In genomic region chr2:102358496-102358895, GRCh38 we compare ENCODE assay signal across 17 cellular contexts. TPM values are rescaled to one million over a fixed set of nuclear protein-coding genes. Genes with fewer than 3 reads are reported as not detected.
DNase-seq lines count a peak whose midpoint lies in the region; ATAC-seq and TF ChIP-seq lines count a peak whose summit lies in the region.
"Had no signal": no experiment of that assay in that cellular context is flagged by ENCODE, and none has a peak within 500 bp of the region (broad histone marks: within the 10 kb centered on the region; RNA-seq: fewer than 3 reads in every experiment).

No MANE protein-coding gene starts in this region.

- no peak overlapping the region for H3K9ac ChIP-seq in endodermal cell (ENCODE audit: extremely low read depth, low read length, poor library complexity, severe bottlenecking)
- H3K9ac ChIP-seq: SK-N-SH had no signal

- intact Hi-C loops in CD4-positive, alpha-beta T cell (cut with DNase I, micrococcal nuclease) = loop anchor here (2.0 to 5.0 kb wide), 5 partner anchors 60 to 336 kb away; no protein-coding TSS in a partner anchor

- POLR2A ChIA-PET in CD4-positive, alpha-beta T cell (lab: Charles Lee) = interaction anchor here (0.9 kb wide), 1 partner anchor 84 kb away, joined by 3 read pairs; no protein-coding TSS in a partner anchor
- POLR2A ChIA-PET in activated CD4-positive, alpha-beta memory T cell treated with anti-CD3 and anti-CD28 coated beads, Interleukin-2, amount 10 ng/mL, durations not matched to agents 7 days and 5 days (lab: Charles Lee) = interaction anchor here (0.8 to 2.3 kb wide), 3 partner anchors 59 to 85 kb away, joined by 3 to 11 read pairs (median 4); partner anchors contain the start of gene IL18RAP

- CTCF ChIA-PET in CD4-positive, alpha-beta T cell (lab: Charles Lee) = interaction anchor here (0.7 kb wide), 1 partner anchor 10 kb away, joined by 3 read pairs; no protein-coding TSS in a partner anchor
- CTCF ChIA-PET in activated CD4-positive, alpha-beta memory T cell treated with anti-CD3 and anti-CD28 coated beads, Interleukin-2, amount 10 ng/mL, durations not matched to agents 7 days and 5 days (lab: Charles Lee) = interaction anchor here (0.6 to 3.6 kb wide), 10 partner anchors 10 to 352 kb away, joined by 3 to 15 read pairs (median 4); no protein-coding TSS in a partner anchor

- TF ChIP-seq CTCF in CD4-positive, alpha-beta T cell (IDR thresholded peaks at IDR 0.05) = no peak
- TF ChIP-seq CTCF in GM06990 (IDR thresholded peaks at IDR 0.05; ENCODE audit: insufficient read depth, low read length, poor library complexity, severe bottlenecking) (no peak), endodermal cell (conservative IDR thresholded peaks at IDR 0.05) (no peak)

- H3K4me3 ChIP-seq in GM06990 (replicated peaks; ENCODE audit: low read depth, low read length) (peak overlapping the region; percentile 85), endodermal cell (ENCODE audit: low read length) (peak overlapping the region; percentile 85)
- H3K4me3 ChIP-seq: breast epithelium, left ventricle myocardium inferior, testis had no signal

- no peak for ATAC-seq in CD4-positive, alpha-beta T cell (ENCODE audit: poor library complexity)
- ATAC-seq: sciatic nerve had no signal

- peaks cover 56% of the 10 kb centered on the region for H3K4me1 Mint-ChIP-seq in CD4-positive, alpha-beta T cell (ENCODE audit: low read depth)
- H3K4me1 Mint-ChIP-seq in activated CD4-positive, alpha-beta memory T cell treated with anti-CD3 and anti-CD28 coated beads, Interleukin-2, amount 10 ng/mL, durations not matched to agents 7 days and 5 days = peaks cover 54% of the 10 kb centered on the region
- H3K4me1 Mint-ChIP-seq in endodermal cell = peaks cover 9% of the 10 kb centered on the region

- peaks cover 15% of the 10 kb centered on the region for H3K36me3 Mint-ChIP-seq in CD4-positive, alpha-beta T cell (ENCODE audit: low read depth)
- H3K36me3 Mint-ChIP-seq in activated CD4-positive, alpha-beta memory T cell treated with anti-CD3 and anti-CD28 coated beads, Interleukin-2, amount 10 ng/mL, durations not matched to agents 7 days and 5 days (ENCODE audit: low read depth) = peaks cover 41% of the 10 kb centered on the region
- peaks cover 9% of the 10 kb centered on the region for H3K36me3 Mint-ChIP-seq in endodermal cell (ENCODE audit: low read depth)

- no peaks in the 10 kb centered on the region for H3K9me3 Mint-ChIP-seq in CD4-positive, alpha-beta T cell
- no peaks in the 10 kb centered on the region for H3K9me3 Mint-ChIP-seq in activated CD4-positive, alpha-beta memory T cell treated with anti-CD3 and anti-CD28 coated beads, Interleukin-2, amount 10 ng/mL, durations not matched to agents 7 days and 5 days
- peaks cover 2% of the 10 kb centered on the region for H3K9me3 Mint-ChIP-seq in endodermal cell

- H3K27me3 Mint-ChIP-seq in CD4-positive, alpha-beta T cell = no peaks in the 10 kb centered on the region
- no peaks in the 10 kb centered on the region for H3K27me3 Mint-ChIP-seq in activated CD4-positive, alpha-beta memory T cell treated with anti-CD3 and anti-CD28 coated beads, Interleukin-2, amount 10 ng/mL, durations not matched to agents 7 days and 5 days
- H3K27me3 Mint-ChIP-seq in endodermal cell (ENCODE audit: insufficient read depth) = peaks cover 7% of the 10 kb centered on the region

- H3K27ac ChIP-seq in CD4-positive, alpha-beta T cell (ENCODE audit: low read depth, low read length) = no peak overlapping the region
- H3K27ac ChIP-seq in endodermal cell (ENCODE audit: low read depth, low read length) = no peak overlapping the region
- H3K27ac ChIP-seq: breast epithelium, left ventricle myocardium inferior, testis had no signal

- no peaks in the 10 kb centered on the region for H3K9me3 ChIP-seq in CD4-positive, alpha-beta T cell (ENCODE audit: control insufficient read depth, low read length)
- H3K9me3 ChIP-seq in endodermal cell (ENCODE audit: control insufficient read depth, low read length) = peaks cover 7% of the 10 kb centered on the region
- H3K9me3 ChIP-seq: breast epithelium, left ventricle myocardium inferior, Peyer's patch, SK-N-SH, testis had no signal

- peak overlapping the region; percentile 91 for H3K4me3 Mint-ChIP-seq in CD4-positive, alpha-beta T cell
- H3K4me3 Mint-ChIP-seq in activated CD4-positive, alpha-beta memory T cell treated with anti-CD3 and anti-CD28 coated beads, Interleukin-2, amount 10 ng/mL, durations not matched to agents 7 days and 5 days = peak overlapping the region; percentile 98
- H3K4me3 Mint-ChIP-seq in endodermal cell = no peak overlapping the region

- no peaks in the 10 kb centered on the region for H3K4me1 ChIP-seq in endodermal cell (ENCODE audit: control insufficient read depth, insufficient read depth, low read length)
- H3K4me1 ChIP-seq: breast epithelium, testis had no signal

- DNase-seq in CD4-positive, alpha-beta T cell = no peak
- no peak for DNase-seq in GM06990 (ENCODE audit: extremely low read depth, insufficient read length)
- peak; percentile 40 for DNase-seq in activated CD4-positive, alpha-beta memory T cell treated with anti-CD3 and anti-CD28 coated beads, Interleukin-2, amount 10 ng/mL, durations not matched to agents 7 days and 5 days
- DNase-seq in endodermal cell = no peak
- no peak for DNase-seq in NCI-H1436 treated with DMSO at 0.1 percent for 48 hours (lab: John Stamatoyannopoulos, UW)
- no peak for DNase-seq in DMS 273 treated with DMSO at 0.1 percent for 48 hours (lab: John Stamatoyannopoulos, UW)
- no peak for DNase-seq in stimulated activated CD4-positive, alpha-beta T cell treated with anti-CD3 and anti-CD28 coated beads, Interleukin-2, amount 100 ng/mL, for 24 hours
- DNase-seq: dermis blood vessel endothelial cell, left ventricle myocardium inferior, MM.1S, NCI-H1694 treated with DMSO at 0.1 percent for 48 hours, SK-N-SH, testis had no signal

- peak overlapping the region; percentile 27 for H3K27ac Mint-ChIP-seq in CD4-positive, alpha-beta T cell
- peak overlapping the region; percentile 41 for H3K27ac Mint-ChIP-seq in activated CD4-positive, alpha-beta memory T cell treated with anti-CD3 and anti-CD28 coated beads, Interleukin-2, amount 10 ng/mL, durations not matched to agents 7 days and 5 days
- H3K27ac Mint-ChIP-seq in endodermal cell = no peak overlapping the region

- H3K36me3 ChIP-seq in GM06990 (ENCODE audit: control insufficient read depth, insufficient read depth, low read length) (peaks cover under 1% of the 10 kb centered on the region; the same call in 1 of the 2 replicates), endodermal cell (ENCODE audit: control insufficient read depth, insufficient read depth, low read length) (peaks cover 11% of the 10 kb centered on the region)
- H3K36me3 ChIP-seq: breast epithelium, left ventricle myocardium inferior, Peyer's patch had no signal

- H3K27me3 ChIP-seq in CD4-positive, alpha-beta T cell (ENCODE audit: control insufficient read depth, insufficient read depth, low read length) = no peaks in the 10 kb centered on the region
- H3K27me3 ChIP-seq in GM06990 (replicated peaks; ENCODE audit: control insufficient read depth, insufficient read depth, low read length) (no peaks in the 10 kb centered on the region), endodermal cell (ENCODE audit: control insufficient read depth, insufficient read depth, low read length, poor library complexity, severe bottlenecking) (no peaks in the 10 kb centered on the region)
- H3K27me3 ChIP-seq: breast epithelium, Peyer's patch, testis had no signal

- 97 to 100% methylated on average over 3 to 6 of the region's 8 CpGs for WGBS in endodermal cell (ENCODE audit: insufficient coverage in 1 of 2, insufficient read length in 1 of 2), 2 experiments

RNA-seq across cellular contexts. Expression of gene IL18R1, which starts 2.9 kb away (rescaled TPM):
- total RNA-seq in CD4-positive, alpha-beta T cell = 1 to 10 TPM; 7.6 to 9.1 TPM
- total RNA-seq in activated CD4-positive, alpha-beta memory T cell treated with anti-CD3 and anti-CD28 coated beads, Interleukin-2, amount 10 ng/mL, durations not matched to agents 7 days and 5 days = 10 to 100 TPM; 22.8 to 24.0 TPM
- 1 to 10 TPM; 2.2 to 2.4 TPM for total RNA-seq in endodermal cell
- 0.50 TPM for polyA plus RNA-seq in endodermal cell (2013, experiment 1 of 2)
- polyA plus RNA-seq in endodermal cell (2013, experiment 2 of 2) = 0.50 TPM
- polyA plus RNA-seq: SK-N-SH had no signal

RNA-seq across cellular contexts. Expression of gene IL1RL1, which starts 47.1 kb away (rescaled TPM):
- total RNA-seq in CD4-positive, alpha-beta T cell = not detected
- under 1 TPM; 0.58 to 0.71 TPM for total RNA-seq in activated CD4-positive, alpha-beta memory T cell treated with anti-CD3 and anti-CD28 coated beads, Interleukin-2, amount 10 ng/mL, durations not matched to agents 7 days and 5 days
- under 1 TPM; 0.75 to 0.84 TPM for total RNA-seq in endodermal cell
- polyA plus RNA-seq in endodermal cell (2013, experiment 1 of 2) = not detected
- polyA plus RNA-seq in endodermal cell (2013, experiment 2 of 2) = 0.12 TPM
- total RNA-seq: osteocyte had no signal
- polyA plus RNA-seq: SK-N-SH had no signal
